Comparison of ENCODE assay signal across 1 cellular context in genomic region chr2:95043300-95043786, GRCh38.
TF ChIP-seq lines count a peak whose summit lies in the region.

No MANE protein-coding gene starts in this region.

TF ChIP-seq in GM12878, 131 proteins besides CTCF, POLR2A, EP300 and RAD21 (continued from another document):
- 0 out of 2 replicates have a peak, but pooled peaks have one; percentile 13 for TF ChIP-seq TBL1XR1 (IDR thresholded peaks at IDR 0.05; ENCODE audit: low read depth, low read length)
- peak; percentile 72 for TF ChIP-seq ZNF687 (IDR thresholded peaks at IDR 0.05)
- no peak for TF ChIP-seq WRNIP1 (IDR thresholded peaks at IDR 0.05; ENCODE audit: borderline replicate concordance, low read depth, low read length)
- peak; percentile 41; the same call in 1 of the 2 replicates for TF ChIP-seq SPI1 (IDR thresholded peaks at IDR 0.05; ENCODE audit: borderline replicate concordance, insufficient read depth, low read depth, low read length)
- peak; percentile 57; the same call in 1 of the 2 replicates for TF ChIP-seq ATF2 (IDR thresholded peaks at IDR 0.05; ENCODE audit: low read length)
- TF ChIP-seq CUX1 (IDR thresholded peaks at IDR 0.05; ENCODE audit: insufficient replicate concordance, low read depth, low read length): peak; percentile 86
- TF ChIP-seq TCF12 (IDR thresholded peaks at IDR 0.05; ENCODE audit: low read depth, low read length): peak; percentile 13; the same call in 1 of the 2 replicates
- TF ChIP-seq IKZF2 (IDR thresholded peaks at IDR 0.05): peak; percentile 26 to 43; a peak in 2 of 4 replicates
- TF ChIP-seq IKZF1 (conservative IDR thresholded peaks at IDR 0.05): peak; percentile 66
- TF ChIP-seq RELB (IDR thresholded peaks at IDR 0.05; ENCODE audit: low read depth): peak; percentile 90
- 0 out of 2 replicates have a peak, but pooled peaks have one; percentile 18 for TF ChIP-seq TCF3 (IDR thresholded peaks at IDR 0.05; ENCODE audit: borderline replicate concordance, insufficient read depth, low read depth, low read length)
- 0 out of 2 replicates have a peak, but pooled peaks have one; percentile 8 for TF ChIP-seq NR2F1 (conservative IDR thresholded peaks at IDR 0.05)
- no peak for TF ChIP-seq YBX1 (IDR thresholded peaks at IDR 0.05)
- TF ChIP-seq MTA2 (IDR thresholded peaks at IDR 0.05; ENCODE audit: low read depth): peak; percentile 22
- TF ChIP-seq DPF2 (IDR thresholded peaks at IDR 0.05): peak; percentile 28; the same call in 1 of the 2 replicates
- no peak for TF ChIP-seq MYC (IDR thresholded peaks at IDR 0.05; ENCODE audit: insufficient read depth, insufficient read length, insufficient replicate concordance, low read length, severe bottlenecking)
- peak; percentile 80 for TF ChIP-seq SMAD1 (IDR thresholded peaks at IDR 0.05; ENCODE audit: low read depth, partially characterized antibody)
- TF ChIP-seq POU2F2 (IDR thresholded peaks at IDR 0.05; ENCODE audit: borderline replicate concordance, low read depth, low read length): no peak
- TF ChIP-seq MEF2B (IDR thresholded peaks at IDR 0.05; ENCODE audit: partially characterized antibody, poor library complexity, severe bottlenecking): peak; percentile 90
- peak; percentile 71 for TF ChIP-seq NBN (IDR thresholded peaks at IDR 0.05)
